Comparison of ENCODE assay signal across 22 cellular contexts in genomic region chrX:15529165-15529564, GRCh38. TPM values are rescaled to one million over a fixed set of nuclear protein-coding genes. Genes with fewer than 3 reads are reported as not detected.
DNase-seq lines count a peak whose midpoint lies in the region; ATAC-seq and TF ChIP-seq lines count a peak whose summit lies in the region.
"Had no signal": no experiment of that assay in that cellular context is flagged by ENCODE, and none has a peak within 500 bp of the region (broad histone marks: within the 10 kb centered on the region; RNA-seq: fewer than 3 reads in every experiment).

No MANE protein-coding gene starts in this region.

- H3K4me1 ChIP-seq in HEK293 (ENCODE audit: control insufficient read depth, insufficient read depth, low read length) = 0 out of 2 replicates have a peak, but pooled peaks cover 2% of the 10 kb centered on the region
- H3K4me1 ChIP-seq in Loucy (ENCODE audit: insufficient read depth, low read length, poor library complexity, severe bottlenecking) = peaks cover 12% of the 10 kb centered on the region
- H3K4me1 ChIP-seq: Caco-2 had no signal

- no peaks in the 10 kb centered on the region for H4K20me1 ChIP-seq in Loucy (ENCODE audit: insufficient read depth, low read length, poor library complexity, severe bottlenecking)

- no peaks in the 10 kb centered on the region for H3K27me3 ChIP-seq in Loucy (ENCODE audit: insufficient read depth, low read length, poor library complexity, severe bottlenecking)

- H3K9me3 ChIP-seq in HEK293 (ENCODE audit: control insufficient read depth, insufficient read depth, low read depth, low read length) (no peaks in the 10 kb centered on the region), Loucy (ENCODE audit: insufficient read depth, low read depth, low read length) (no peaks in the 10 kb centered on the region)
- H3K9me3 ChIP-seq: Caco-2 had no signal

- H2AFZ ChIP-seq in Loucy (ENCODE audit: low read length) = no peak overlapping the region; the same call in 1 of the 2 replicates
- H2AFZ ChIP-seq: GM23338 had no signal

- H3K9ac ChIP-seq in Loucy (ENCODE audit: low read depth, low read length, poor library complexity, severe bottlenecking) = no peak overlapping the region

- H3K4me3 ChIP-seq in HEK293 (ENCODE audit: low read depth, low read length) (no peak overlapping the region), Loucy (ENCODE audit: low read length, poor library complexity, severe bottlenecking) (no peak overlapping the region)
- H3K4me3 ChIP-seq: GM12878, GM23338 had no signal

- TF ChIP-seq CTCF in HEK293 (tag by site-specific recombination; IDR thresholded peaks at IDR 0.05) (no peak), Loucy (conservative IDR thresholded peaks at IDR 0.05; ENCODE audit: low read length) (no peak)

- CTCF ChIA-PET in HEK293 (lab: Yijun Ruan, JAX) = interaction anchor here (0.6 to 1.6 kb wide), 2 partner anchors 31 to 190 kb away, joined by 3 to 6 read pairs; no protein-coding TSS in a partner anchor

- POLR2A ChIA-PET in HEK293 (lab: Yijun Ruan, JAX) = no interaction called here

- H3K36me3 Mint-ChIP-seq in stimulated activated effector memory CD8-positive, alpha-beta T cell treated with anti-CD3 and anti-CD28 coated beads, Interleukin-12 subunit alpha, Interleukin-12 subunit beta, amount 100 ng/mL, for 72 hours = no peaks in the 10 kb centered on the region
- H3K36me3 Mint-ChIP-seq: CD8-positive, alpha-beta T cell had no signal

- H3K4me3 Mint-ChIP-seq in stimulated activated effector memory CD8-positive, alpha-beta T cell treated with anti-CD3 and anti-CD28 coated beads, Interleukin-12 subunit alpha, Interleukin-12 subunit beta, amount 100 ng/mL, for 72 hours = no peak overlapping the region
- H3K4me3 Mint-ChIP-seq: CD8-positive, alpha-beta T cell; GM23338; H9; HFFc6 had no signal

- H3K27ac Mint-ChIP-seq in stimulated activated effector memory CD8-positive, alpha-beta T cell treated with anti-CD3 and anti-CD28 coated beads, Interleukin-12 subunit alpha, Interleukin-12 subunit beta, amount 100 ng/mL, for 72 hours = no peak overlapping the region
- H3K27ac Mint-ChIP-seq: CD8-positive, alpha-beta T cell; GM23338; H9; HFFc6 had no signal

- H3K36me3 ChIP-seq in HEK293 (ENCODE audit: control insufficient read depth in 2 of 2, insufficient read depth in 1 of 2, low read length in 2 of 2) (no peaks in the 10 kb centered on the region), Loucy (ENCODE audit: insufficient read depth, low read length) (no peaks in the 10 kb centered on the region)

- H3F3A ChIP-seq in Loucy (ENCODE audit: low read depth) = no peaks in the 10 kb centered on the region

- no peaks in the 10 kb centered on the region for H3K9me3 Mint-ChIP-seq in stimulated activated effector memory CD8-positive, alpha-beta T cell treated with anti-CD3 and anti-CD28 coated beads, Interleukin-12 subunit alpha, Interleukin-12 subunit beta, amount 100 ng/mL, for 72 hours
- H3K9me3 Mint-ChIP-seq: CD8-positive, alpha-beta T cell; GM23338; H9; HFFc6 had no signal

- no peak overlapping the region for H3K27ac ChIP-seq in HEK293 (ENCODE audit: extremely low read depth, low read depth, low read length)

- ATAC-seq in stimulated activated effector memory CD8-positive, alpha-beta T cell treated with anti-CD3 and anti-CD28 coated beads, Interleukin-12 subunit alpha, Interleukin-12 subunit beta, amount 100 ng/mL, for 72 hours = peak; percentile 34
- ATAC-seq: CD8-positive, alpha-beta T cell; GM12878; GM23338; HCT116 had no signal

- peaks cover 6% of the 10 kb centered on the region for H3K4me1 Mint-ChIP-seq in stimulated activated effector memory CD8-positive, alpha-beta T cell treated with anti-CD3 and anti-CD28 coated beads, Interleukin-12 subunit alpha, Interleukin-12 subunit beta, amount 100 ng/mL, for 72 hours
- H3K4me1 Mint-ChIP-seq: GM23338, H9 had no signal

- H3K79me2 ChIP-seq in Loucy (ENCODE audit: insufficient read depth, low read length) = no peaks in the 10 kb centered on the region

- H3K4me2 ChIP-seq in Loucy (ENCODE audit: low read depth, low read length, poor library complexity, severe bottlenecking) = peak overlapping the region; percentile 47
- H3K4me2 ChIP-seq: GM23338 had no signal

- H3K9me2 ChIP-seq in Loucy (replicated peaks; ENCODE audit: low read depth, low read length) = no peaks in the 10 kb centered on the region

- DNase-seq in dermis blood vessel endothelial cell (peak; percentile 32), KG1 (lab: John Stamatoyannopoulos, UW) (no peak), GM19238 (ENCODE audit: insufficient read length, low spot score) (no peak), NCI-H1436 (lab: John Stamatoyannopoulos, UW) (no peak)
- DNase-seq in stimulated activated effector memory CD8-positive, alpha-beta T cell treated with anti-CD3 and anti-CD28 coated beads, Interleukin-12 subunit alpha, Interleukin-12 subunit beta, amount 100 ng/mL, for 72 hours (ENCODE audit: low spot score in 2 of 2) = no peak
- DNase-seq: 8988T; C1 segment of cervical spinal cord; Caco-2; CD8-positive, alpha-beta T cell; DMS153; DMS79; EL; GDM1; H9; HFFc6 had no signal

TF ChIP-seq in HEK293, 187 proteins besides CTCF, POLR2A, EP300 and RAD21:
- TF ChIP-seq ZNF391 (tag by site-specific recombination; IDR thresholded peaks at IDR 0.05; ENCODE audit: borderline replicate concordance, low read depth) (no peak), EGR2 (tag by site-specific recombination; IDR thresholded peaks at IDR 0.05; ENCODE audit: low read depth) (peak; percentile 27; the same call in 1 of the 2 replicates)
TF ChIP-seq in HEK293: peak in this region for 1.

RNA-seq across cellular contexts. Expression of gene BMX, which starts 28.6 kb away (rescaled TPM):
- 208 and 253 TPM in 2 replicates for total RNA-seq in dermis blood vessel endothelial cell
- total RNA-seq: A673; Caco-2; CD8-positive, alpha-beta T cell; GM12878; GM23338; H4; H9; HFFc6 had no signal

RNA-seq across cellular contexts. Expression of gene PIR, which starts 36.0 kb away (rescaled TPM):
- 135 and 165 TPM in 2 replicates for total RNA-seq in dermis blood vessel endothelial cell
- total RNA-seq: CD8-positive, alpha-beta T cell had no signal
